Comparison of ENCODE assay signal across 12 cellular contexts in genomic region chr2:39697480-39697879, GRCh38. TPM values are rescaled to one million over a fixed set of nuclear protein-coding genes. Genes with fewer than 3 reads are reported as not detected.
DNase-seq lines count a peak whose midpoint lies in the region; ATAC-seq, FAIRE-seq and TF ChIP-seq lines count a peak whose summit lies in the region.
"Had no signal": no experiment of that assay in that cellular context is flagged by ENCODE, and none has a peak within 500 bp of the region (broad histone marks: within the 10 kb centered on the region; RNA-seq: fewer than 3 reads in every experiment).

No MANE protein-coding gene starts in this region.

- H3K9me3 Mint-ChIP-seq in activated CD4-positive, alpha-beta memory T cell treated with anti-CD3 and anti-CD28 coated beads for 36 hours = peaks cover 21% of the 10 kb centered on the region
- H3K9me3 Mint-ChIP-seq in HFFc6 = peaks cover 23% of the 10 kb centered on the region

- 0 out of 2 replicates have a peak overlapping the region, but pooled peaks have one; percentile 4 for H2AFZ ChIP-seq in PC-3 (ENCODE audit: low read length)

- H3K9ac ChIP-seq in PC-3 (ENCODE audit: low read length) = no peak overlapping the region

- H3K4me3 Mint-ChIP-seq in activated CD4-positive, alpha-beta memory T cell treated with anti-CD3 and anti-CD28 coated beads for 36 hours = no peak overlapping the region
- no peak overlapping the region for H3K4me3 Mint-ChIP-seq in HFFc6
- H3K4me3 Mint-ChIP-seq: T-helper 1 cell treated with Interleukin-12 subunit alpha and Interleukin-12 subunit beta and Interleukin-4 antibody, amounts not matched to agents 30 μg/mL and 1 μg/mL, for 36 hours had no signal

- peaks cover 14% of the 10 kb centered on the region for H3K27me3 Mint-ChIP-seq in activated CD4-positive, alpha-beta memory T cell treated with anti-CD3 and anti-CD28 coated beads for 36 hours
- H3K27me3 Mint-ChIP-seq in HFFc6 (ENCODE audit: insufficient read depth) = no peaks in the 10 kb centered on the region; the same call in 1 of the 2 replicates

- H3K27ac ChIP-seq in PC-3 (ENCODE audit: low read length) (no peak overlapping the region), cardiac muscle cell (peak overlapping the region; percentile 14)

- TF ChIP-seq CTCF in PC-3 (conservative IDR thresholded peaks at IDR 0.05; ENCODE audit: low read depth, low read length) = no peak
- no peak for TF ChIP-seq CTCF in cardiac muscle cell (IDR thresholded peaks at IDR 0.05; ENCODE audit: low read depth, low read length)
- TF ChIP-seq CTCF in HFFc6 (IDR thresholded peaks at IDR 0.05) = no peak

- H3K9me2 ChIP-seq in PC-3 (replicated peaks; ENCODE audit: low read length) = no peaks in the 10 kb centered on the region

- H3F3A ChIP-seq in PC-3 (ENCODE audit: low read length, unreplicated experiment) = no peaks in the 10 kb centered on the region

- no TSS peak for BruUV-seq in PC-3 (replicated peaks; lab: Mats Ljungman, UMichigan)

- ATAC-seq in PC-3 = peak; percentile 27

- no peak overlapping the region for H3K4me2 ChIP-seq in PC-3 (ENCODE audit: low read length)

- no peaks in the 10 kb centered on the region for H3K4me1 ChIP-seq in PC-3 (ENCODE audit: insufficient read depth, low read length)
- peaks cover 11% of the 10 kb centered on the region for H3K4me1 ChIP-seq in cardiac muscle cell (ENCODE audit: low read depth)

- H3K36me3 ChIP-seq in PC-3 (ENCODE audit: low read depth, low read length) (no peaks in the 10 kb centered on the region; the same call in 1 of the 2 replicates), cardiac muscle cell (no peaks in the 10 kb centered on the region)
- H3K36me3 ChIP-seq: BE2C had no signal

- intact Hi-C loops in PC-3 (cut with micrococcal nuclease) = loop anchor here (1.0 to 5.0 kb wide), 5 partner anchors 33 to 315 kb away; no protein-coding TSS in a partner anchor
- intact Hi-C loops in posterior cingulate gyrus (cut with DNase I) = loop anchor here (2.0 to 10.0 kb wide), 2 partner anchors 181 to 323 kb away; no protein-coding TSS in a partner anchor
- intact Hi-C loops in activated CD4-positive, alpha-beta memory T cell treated with anti-CD3 and anti-CD28 coated beads for 36 hours (cut with micrococcal nuclease) = no loop called here

- POLR2A ChIA-PET in PC-3 (lab: Charles Lee; ENCODE audit: unreplicated experiment) = interaction anchor here (0.6 kb wide), 1 partner anchor 325 kb away, joined by 4 read pairs; no protein-coding TSS in a partner anchor
- POLR2A ChIA-PET in activated CD4-positive, alpha-beta memory T cell treated with anti-CD3 and anti-CD28 coated beads for 36 hours (lab: Charles Lee) = no interaction called here

- no peaks in the 10 kb centered on the region for H3K36me3 Mint-ChIP-seq in activated CD4-positive, alpha-beta memory T cell treated with anti-CD3 and anti-CD28 coated beads for 36 hours
- peaks cover 17% of the 10 kb centered on the region for H3K36me3 Mint-ChIP-seq in HFFc6 (ENCODE audit: low read depth)

- no peaks in the 10 kb centered on the region for H4K20me1 ChIP-seq in PC-3 (ENCODE audit: low read length)

- DNase-seq in G401 (ENCODE audit: low spot score) = peak; percentile 100
- no peak for DNase-seq in PC-3
- DNase-seq in cardiac muscle cell (ENCODE audit: low read depth in 1 of 2, low spot score in 1 of 2) = peak in 1 of 2 donors; percentile 42
- peak in 7 of 10 donors; percentile 11 to 87 (median 47) for DNase-seq in posterior cingulate gyrus
- DNase-seq in activated CD4-positive, alpha-beta memory T cell treated with anti-CD3 and anti-CD28 coated beads for 36 hours = no peak
- DNase-seq in HFFc6 = no peak
- no peak for DNase-seq in activated CD8-positive, alpha-beta memory T cell treated with anti-CD3 and anti-CD28 coated beads, Interleukin-2, amount 50 U/mL, for 4 hours
- no peak for DNase-seq in GM19239 (ENCODE audit: insufficient read length, low spot score)
- DNase-seq: activated CD4-positive, alpha-beta T cell treated with anti-CD3 and anti-CD28 coated beads for 1 hour; BE2C had no signal

- H3K4me3 ChIP-seq in PC-3 (ENCODE audit: low read length) = no peak overlapping the region
- no peak overlapping the region for H3K4me3 ChIP-seq in cardiac muscle cell

- in situ Hi-C loops in G401 (cut with HindIII; ENCODE audit: low sequenced_read_pairs) = no loop called here

- H3K9me3 ChIP-seq in PC-3 (ENCODE audit: low read length) (0 out of 2 replicates have a peak, but pooled peaks cover 12% of the 10 kb centered on the region), cardiac muscle cell (ENCODE audit: low read depth) (no peaks in the 10 kb centered on the region)
- H3K9me3 ChIP-seq: BE2C had no signal

- no peak overlapping the region for H3K27ac Mint-ChIP-seq in activated CD4-positive, alpha-beta memory T cell treated with anti-CD3 and anti-CD28 coated beads for 36 hours
- no peak overlapping the region for H3K27ac Mint-ChIP-seq in HFFc6
- H3K27ac Mint-ChIP-seq: T-helper 1 cell treated with Interleukin-12 subunit alpha and Interleukin-12 subunit beta and Interleukin-4 antibody, amounts not matched to agents 30 μg/mL and 1 μg/mL, for 36 hours had no signal

- H3K79me2 ChIP-seq in PC-3 (ENCODE audit: low read length) = no peaks in the 10 kb centered on the region

- no peaks in the 10 kb centered on the region for H3K4me1 Mint-ChIP-seq in activated CD4-positive, alpha-beta memory T cell treated with anti-CD3 and anti-CD28 coated beads for 36 hours (ENCODE audit: low read depth)
- H3K4me1 Mint-ChIP-seq in HFFc6 (ENCODE audit: low read depth) = peaks cover 34% of the 10 kb centered on the region

- no peak for FAIRE-seq in GM19239 (lab: Jason Lieb, UNC)

- CTCF ChIA-PET in PC-3 (lab: Charles Lee) = interaction anchor here (0.6 to 2.8 kb wide), 4 partner anchors 33 to 1061 kb away, joined by 3 to 30 read pairs (median 7); no protein-coding TSS in a partner anchor
- CTCF ChIA-PET in activated CD4-positive, alpha-beta memory T cell treated with anti-CD3 and anti-CD28 coated beads for 36 hours (lab: Charles Lee) = interaction anchor here (0.7 to 0.8 kb wide), 2 partner anchors 35 to 318 kb away, joined by 3 read pairs; no protein-coding TSS in a partner anchor

- H3K27me3 ChIP-seq in PC-3 (ENCODE audit: low read length) = no peaks in the 10 kb centered on the region
- H3K27me3 ChIP-seq in cardiac muscle cell = no peaks in the 10 kb centered on the region
- H3K27me3 ChIP-seq: BE2C had no signal

RNA-seq across cellular contexts. Expression of gene TMEM178A, which starts 31.8 kb away (rescaled TPM):
- total RNA-seq in G401 (2014; rRNA removed; shearing (Covaris generic)) = 98.4 and 118 TPM in 2 replicates
- 0.33 TPM in 1 of 2 replicates, not detected in the other for total RNA-seq in PC-3 (2014; rRNA removed)
- 21.3 and 22.5 TPM in 2 replicates for total RNA-seq in cardiac muscle cell
- 13.4 and 17.9 TPM in 2 replicates for polyA plus RNA-seq in cardiac muscle cell
- under 1 TPM; 0.29 to 0.48 TPM for total RNA-seq in activated CD4-positive, alpha-beta memory T cell treated with anti-CD3 and anti-CD28 coated beads for 36 hours
- total RNA-seq in HFFc6 (2021; fragmentation: NEBNext Ultra II Directional; extraction: Animal tissue kit (Norgen Biotek cat#: 25700)) = under 1 TPM; 0.18 to 0.99 (median 0.44) TPM
- total RNA-seq: mononuclear cell had no signal

Comparison
In these comparisons a context has a peak if more than half of its experiments do, and no peak if none do; other contexts are left out.
1. DNase-seq: peak in G401 (single experiment) and posterior cingulate gyrus (7 of 10); none in PC-3 (single experiment), activated CD4-positive, alpha-beta memory T cell treated with anti-CD3 and anti-CD28 coated beads for 36 hours (single experiment), HFFc6 (single experiment), activated CD8-positive, alpha-beta memory T cell treated with anti-CD3 and anti-CD28 coated beads, Interleukin-2, amount 50 U/mL, for 4 hours (single experiment) and GM19239 (single experiment).
2. RNA of gene TMEM178A, which starts 31.8 kb away (total RNA-seq): 98.4 to 118 TPM in G401 and 21.3 to 22.5 TPM in cardiac muscle cell; 0.18 to 0.99 TPM in HFFc6, 0.29 to 0.48 TPM in activated CD4-positive, alpha-beta memory T cell treated with anti-CD3 and anti-CD28 coated beads for 36 hours and 0.33 TPM in PC-3; every median in the first group is over 10 times any median in the second.